25 cellular contexts compared by ENCODE assay signal in the genomic region with DNA sequence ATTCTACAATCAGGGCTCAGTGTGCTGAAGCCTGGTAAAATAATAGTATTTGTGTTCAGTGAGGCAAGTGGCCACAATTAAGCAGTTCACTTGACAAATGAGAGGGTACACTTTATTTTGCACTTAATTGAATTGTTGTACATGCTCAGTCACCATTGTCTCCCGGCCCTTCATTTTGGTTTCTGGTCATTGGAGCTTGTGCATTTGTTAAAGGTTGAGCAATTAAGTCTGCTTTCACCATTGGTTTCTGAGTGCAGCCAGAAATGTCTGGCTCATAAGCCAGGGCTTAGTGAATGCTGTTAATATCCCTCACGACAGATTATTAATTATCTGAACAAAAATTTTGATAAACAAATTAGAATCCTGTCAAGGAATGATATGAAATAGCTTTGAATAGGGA.
DNase-seq lines count a peak whose midpoint lies in the region; ATAC-seq, FAIRE-seq and TF ChIP-seq lines count a peak whose summit lies in the region.
"Had no signal": no experiment of that assay in that cellular context is flagged by ENCODE, and none has a peak within 500 bp of the region (broad histone marks: within the 10 kb centered on the region; RNA-seq: fewer than 3 reads in every experiment).

No MANE protein-coding gene starts in this region.

- no peak overlapping the region for H3K27ac ChIP-seq in liver (ENCODE audit: low read depth in 1 of 2, low read length in 2 of 2)
- H3K27ac ChIP-seq in HepG2 (ENCODE audit: extremely low read length, insufficient read depth, low read length), result no peak overlapping the region
- peak overlapping the region; percentile 81 to 91 for H3K27ac ChIP-seq in ascending aorta
- H3K27ac ChIP-seq: BLaER1, PC-9, SJCRH30 had no signal

- TF ChIP-seq RAD21 in liver (IDR thresholded peaks at IDR 0.05) (peak in 1 of 2 donors; percentile 3), HepG2 (CRISPR knock-in tag; IDR thresholded peaks at IDR 0.05) (no peak)

- no peak for FAIRE-seq in HepG2 (lab: Jason Lieb, UNC)
- FAIRE-seq: A204.1, K562 had no signal

- CTCF ChIA-PET in HepG2 (lab: Yijun Ruan, JAX; ENCODE audit: low intra/inter-chr PET ratio, low total read pairs), result no interaction called here

- ATAC-seq in HepG2, result no peak
- ATAC-seq: HCT116, K562, Right ventricle myocardium inferior, SK-N-SH treated with all-trans-retinoic acid at 6 μM for 48 hours had no signal

- H3K4me3 ChIP-seq in liver (ENCODE audit: low read depth in 1 of 3, low read length in 3 of 3), result no peak overlapping the region
- H3K4me3 ChIP-seq in HepG2 (replicated peaks in 1 of 3; ENCODE audit: insufficient read depth in 1 of 3, low read depth in 2 of 3, low read length in 3 of 3), result no peak overlapping the region
- H3K4me3 ChIP-seq in ascending aorta, result no peak overlapping the region
- no peak overlapping the region for H3K4me3 ChIP-seq in HAP-1
- no peak overlapping the region for H3K4me3 ChIP-seq in foreskin fibroblast (ENCODE audit: low read depth in 1 of 2, low read length in 2 of 2)
- H3K4me3 ChIP-seq: BLaER1, K562, PC-9, SJCRH30 had no signal

- POLR2A ChIA-PET in HepG2 (lab: Yijun Ruan, JAX), result no interaction called here

- H3K4me2 ChIP-seq in HepG2 (ENCODE audit: low read depth, low read length), result no peak overlapping the region
- H3K4me2 ChIP-seq: BLaER1, PC-9 had no signal

- H3K27me3 ChIP-seq in liver (ENCODE audit: control insufficient read depth in 4 of 4, insufficient read depth in 4 of 4, low read length in 3 of 4) (no peaks in the 10 kb centered on the region), HepG2 (ENCODE audit: control insufficient read depth in 1 of 2, insufficient read depth in 2 of 2, low read length in 2 of 2) (no peaks in the 10 kb centered on the region; a peak in 1 of 5 replicates), ascending aorta (no peaks in the 10 kb centered on the region), HAP-1 (ENCODE audit: low read depth) (no peaks in the 10 kb centered on the region)
- H3K27me3 ChIP-seq: BLaER1, SJCRH30 had no signal

- H2AFZ ChIP-seq in HepG2 (ENCODE audit: low read length), result no peak overlapping the region
- H2AFZ ChIP-seq: PC-9 had no signal

- in situ Hi-C loops in HepG2 (cut with HindIII; ENCODE audit: extremely low pct_ligation_motif_present, low pct_unique_long_range_greater_than_20kb) (no loop called here), HAP-1 (cut with MboI; ENCODE audit: low sequenced_read_pairs) (no loop called here)

- TF ChIP-seq CTCF in liver (IDR thresholded peaks at IDR 0.05; ENCODE audit: low read depth, low read length, missing input control), result no peak
- TF ChIP-seq CTCF in HepG2 (CRISPR knock-in tag; IDR thresholded peaks at IDR 0.05), result no peak
- TF ChIP-seq CTCF in ascending aorta (IDR thresholded peaks at IDR 0.05), result no peak
- TF ChIP-seq CTCF in foreskin fibroblast (IDR thresholded peaks at IDR 0.05; ENCODE audit: low read depth, low read length), result no peak

- no peak for TF ChIP-seq POLR2A in HepG2 (IDR thresholded peaks at IDR 0.05; ENCODE audit: insufficient read depth in 1 of 2, low read depth in 2 of 2, low read length in 2 of 2)

- H3K36me3 ChIP-seq in liver (ENCODE audit: control insufficient read depth in 4 of 4, insufficient read depth in 3 of 4, low read depth in 1 of 4, low read length in 3 of 4), result no peaks in the 10 kb centered on the region
- H3K36me3 ChIP-seq in HepG2 (replicated peaks in 1 of 2; ENCODE audit: control insufficient read depth in 1 of 2, insufficient read depth in 2 of 2, low read length in 2 of 2), result no peaks in the 10 kb centered on the region
- H3K36me3 ChIP-seq in ascending aorta, result peaks cover 0 to 2% of the 10 kb centered on the region in 2 donors
- H3K36me3 ChIP-seq in HAP-1 (replicated peaks), result no peaks in the 10 kb centered on the region
- H3K36me3 ChIP-seq: BLaER1, SJCRH30 had no signal

- no peak for TF ChIP-seq EP300 in HepG2 (IDR thresholded peaks at IDR 0.05; ENCODE audit: low read depth in 2 of 2, low read length in 2 of 2)
- TF ChIP-seq EP300 in HepG2 (CRISPR knock-in tag; IDR thresholded peaks at IDR 0.05; ENCODE audit: borderline replicate concordance), result no peak

- H3K9me3 ChIP-seq in liver (ENCODE audit: control insufficient read depth in 4 of 4, low read length in 3 of 4), result no peaks in the 10 kb centered on the region
- H3K9me3 ChIP-seq in HepG2 (ENCODE audit: low read length), result no peaks in the 10 kb centered on the region
- H3K9me3 ChIP-seq in ascending aorta, result no peaks in the 10 kb centered on the region
- no peaks in the 10 kb centered on the region for H3K9me3 ChIP-seq in HAP-1
- H3K9me3 ChIP-seq: BLaER1, SJCRH30 had no signal

- H3K9ac ChIP-seq in liver (ENCODE audit: low read depth in 1 of 2, low read length in 2 of 2) (no peak overlapping the region), HepG2 (ENCODE audit: insufficient read depth, low read depth, low read length) (no peak overlapping the region)
- H3K9ac ChIP-seq: BLaER1 had no signal

- 26% methylated on average over 2 of the region's 2 CpGs for WGBS in liver
- 6% methylated on average over 2 of the region's 2 CpGs for WGBS in HepG2 (ENCODE audit: low lambda C conversion rate)

- intact Hi-C loops in HepG2 (cut with micrococcal nuclease; ENCODE audit: unreplicated experiment) (no loop called here), ascending aorta (cut with DNase I) (loop anchor here (5.0 to 10.0 kb wide), 3 partner anchors 94 to 334 kb away; partner anchors contain the start of gene SNX24)

- no peaks in the 10 kb centered on the region for H3K79me2 ChIP-seq in HepG2 (ENCODE audit: insufficient read depth, low read length)

- no peaks in the 10 kb centered on the region for H4K20me1 ChIP-seq in HepG2 (ENCODE audit: insufficient read depth, low read length)
- H4K20me1 ChIP-seq: BLaER1 had no signal

- H3K4me1 ChIP-seq in liver (ENCODE audit: control insufficient read depth in 4 of 4, insufficient read depth in 4 of 4, low read length in 3 of 4), result peaks cover 0 to 23% (median 8%) of the 10 kb centered on the region in 4 donors
- H3K4me1 ChIP-seq in HepG2 (ENCODE audit: insufficient read depth, low read length), result no peaks in the 10 kb centered on the region
- peaks cover 6 to 60% of the 10 kb centered on the region in 2 donors for H3K4me1 ChIP-seq in ascending aorta
- H3K4me1 ChIP-seq in HAP-1, result no peaks in the 10 kb centered on the region
- H3K4me1 ChIP-seq: BLaER1, SJCRH30 had no signal

- BruUV-seq in HepG2 (replicated peaks; lab: Mats Ljungman, UMichigan), result no TSS peak

- no peak for DNase-seq in HepG2 (ENCODE audit: low spot score)
- DNase-seq in ascending aorta (ENCODE audit: low spot score in 2 of 2), result no peak
- peak; percentile 67 for DNase-seq in renal cortical epithelial cell (ENCODE audit: low read depth)
- no peak for DNase-seq in HAP-1 (ENCODE audit: low spot score in 2 of 2)
- DNase-seq in stimulated activated CD4-positive, alpha-beta T cell treated with anti-CD3 and anti-CD28 coated beads, Interleukin-2, amount 100 ng/mL, for 48 hours, result no peak
- DNase-seq in foreskin fibroblast, result no peak
- DNase-seq: CD4-positive, CD25-positive, alpha-beta regulatory T cell; DMS153; GOT3; Kasumi-1; NCI-H1092 treated with DMSO at 0.1 percent for 48 hours; NCI-H1694; NCI-H2029 treated with DMSO at 0.1 percent for 48 hours; NCI-H2171; NCI-H226; NCI-H510A treated with DMSO at 0.1 percent for 48 hours; PC-9; SJCRH30 had no signal

TF ChIP-seq in liver, 16 proteins besides CTCF, POLR2A, EP300 and RAD21 (continues in another document):
- TF ChIP-seq GABPA (IDR thresholded peaks at IDR 0.05 in 1 of 2, conservative IDR thresholded peaks at IDR 0.05 in 1 of 2) (no peak), YY1 (IDR thresholded peaks at IDR 0.05) (peak; percentile 94), HNF4A (conservative IDR thresholded peaks at IDR 0.05) (peak in 1 of 2 donors; percentile 53), RXRA (IDR thresholded peaks at IDR 0.05) (peak in 1 of 2 donors; percentile 25), HNF4G (IDR thresholded peaks at IDR 0.05) (no peak), FOXA2 (IDR thresholded peaks at IDR 0.05) (peak; percentile 46), ZBTB33 (IDR thresholded peaks at IDR 0.05) (peak; percentile 21), JUND (IDR thresholded peaks at IDR 0.05) (peak in 1 of 2 donors; percentile 9)

TF ChIP-seq in HepG2, 621 proteins besides CTCF, POLR2A, EP300 and RAD21 (continues in another document):
- TF ChIP-seq ZNF713 (CRISPR knock-in tag; IDR thresholded peaks at IDR 0.05) (no peak), KMT2B (CRISPR knock-in tag; IDR thresholded peaks at IDR 0.05) (no peak), ZNF660 (CRISPR knock-in tag; IDR thresholded peaks at IDR 0.05; ENCODE audit: borderline replicate concordance, low read depth) (no peak), ZGPAT (CRISPR knock-in tag; IDR thresholded peaks at IDR 0.05) (no peak), MAFF (IDR thresholded peaks at IDR 0.05; ENCODE audit: low read depth, low read length) (no peak)
- TF ChIP-seq, protein P1, sequence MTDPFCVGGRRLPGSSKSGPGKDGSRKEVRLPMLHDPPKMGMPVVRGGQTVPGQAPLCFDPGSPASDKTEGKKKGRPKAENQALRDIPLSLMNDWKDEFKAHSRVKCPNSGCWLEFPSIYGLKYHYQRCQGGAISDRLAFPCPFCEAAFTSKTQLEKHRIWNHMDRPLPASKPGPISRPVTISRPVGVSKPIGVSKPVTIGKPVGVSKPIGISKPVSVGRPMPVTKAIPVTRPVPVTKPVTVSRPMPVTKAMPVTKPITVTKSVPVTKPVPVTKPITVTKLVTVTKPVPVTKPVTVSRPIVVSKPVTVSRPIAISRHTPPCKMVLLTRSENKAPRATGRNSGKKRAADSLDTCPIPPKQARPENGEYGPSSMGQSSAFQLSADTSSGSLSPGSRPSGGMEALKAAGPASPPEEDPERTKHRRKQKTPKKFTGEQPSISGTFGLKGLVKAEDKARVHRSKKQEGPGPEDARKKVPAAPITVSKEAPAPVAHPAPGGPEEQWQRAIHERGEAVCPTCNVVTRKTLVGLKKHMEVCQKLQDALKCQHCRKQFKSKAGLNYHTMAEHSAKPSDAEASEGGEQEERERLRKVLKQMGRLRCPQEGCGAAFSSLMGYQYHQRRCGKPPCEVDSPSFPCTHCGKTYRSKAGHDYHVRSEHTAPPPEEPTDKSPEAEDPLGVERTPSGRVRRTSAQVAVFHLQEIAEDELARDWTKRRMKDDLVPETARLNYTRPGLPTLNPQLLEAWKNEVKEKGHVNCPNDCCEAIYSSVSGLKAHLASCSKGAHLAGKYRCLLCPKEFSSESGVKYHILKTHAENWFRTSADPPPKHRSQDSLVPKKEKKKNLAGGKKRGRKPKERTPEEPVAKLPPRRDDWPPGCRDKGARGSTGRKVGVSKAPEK (CRISPR knock-in tag; IDR thresholded peaks at IDR 0.05; ENCODE audit: borderline replicate concordance), result no peak

Comparison
In these comparisons a context has a peak if more than half of its experiments do, and no peak if none do; other contexts are left out.
1. H3K27ac ChIP-seq: peak in ascending aorta (2 of 2); none in liver (0 of 2) and HepG2 (single experiment).